Comparison of ENCODE assay signal across 8 cellular contexts in genomic region chr4:170089274-170089742, GRCh38. TPM values are rescaled to one million over a fixed set of nuclear protein-coding genes. Genes with fewer than 3 reads are reported as not detected.
DNase-seq lines count a peak whose midpoint lies in the region; ATAC-seq, FAIRE-seq and TF ChIP-seq lines count a peak whose summit lies in the region.

No MANE protein-coding gene starts in this region.

- H3K9ac ChIP-seq in kidney (ENCODE audit: low read length in 2 of 2) = peak overlapping the region; percentile 16 to 22

- no peak for TF ChIP-seq CTCF in bronchial epithelial cell (IDR thresholded peaks at IDR 0.05; ENCODE audit: insufficient read depth, low read length, severe bottlenecking)
- TF ChIP-seq CTCF in kidney (IDR thresholded peaks at IDR 0.05; ENCODE audit: borderline replicate concordance, extremely low read depth, insufficient read depth) = no peak

- no peaks in the 10 kb centered on the region for H3K9me3 ChIP-seq in kidney (ENCODE audit: control insufficient read depth in 1 of 2, low read length in 2 of 2)

- in situ Hi-C loops in Caki2 (cut with HindIII; ENCODE audit: low pct_unique_long_range_greater_than_20kb, low sequenced_read_pairs) = no loop called here

- intact Hi-C loops in kidney (cut with DNase I) = no loop called here

- peaks cover 6 to 7% of the 10 kb centered on the region in 2 donors for H3K4me1 ChIP-seq in kidney (ENCODE audit: control insufficient read depth in 1 of 2, insufficient read depth in 1 of 2, low read depth in 1 of 2, low read length in 2 of 2)

- DNase-seq in Caki2 (ENCODE audit: low read depth) (peak; percentile 51), HEK293T (ENCODE audit: extremely low spot score) (peak; percentile 50), NCI-H510A treated with DMSO at 0.1 percent for 48 hours (lab: John Stamatoyannopoulos, UW) (peak; percentile 40), bronchial epithelial cell (ENCODE audit: low read depth) (peak; percentile 18), kidney (no peak), GOT3 (lab: John Stamatoyannopoulos, UW) (no peak)
- no peak for DNase-seq in stimulated activated naive B cell treated with anti-CD40 and anti-IgM and Interleukin-4, amounts not matched to agents 10 μg/mL and 1 μg/mL and 100 μg/mL, for 72 hours

- peaks cover 0 to 4% of the 10 kb centered on the region in 2 donors for H3K9me3 Mint-ChIP-seq in stimulated activated naive B cell treated with anti-CD40 and anti-IgM and Interleukin-4, amounts not matched to agents 10 μg/mL and 1 μg/mL and 100 μg/mL, for 72 hours

- FAIRE-seq in bronchial epithelial cell (lab: Jason Lieb, UNC) (no peak), kidney (lab: Jason Lieb, UNC) (no peak)

- H3K4me1 Mint-ChIP-seq in stimulated activated naive B cell treated with anti-CD40 and anti-IgM and Interleukin-4, amounts not matched to agents 10 μg/mL and 1 μg/mL and 100 μg/mL, for 72 hours = peaks cover 11 to 16% of the 10 kb centered on the region in 2 donors

- no peaks in the 10 kb centered on the region for H3K36me3 Mint-ChIP-seq in stimulated activated naive B cell treated with anti-CD40 and anti-IgM and Interleukin-4, amounts not matched to agents 10 μg/mL and 1 μg/mL and 100 μg/mL, for 72 hours

- H3K27me3 Mint-ChIP-seq in stimulated activated naive B cell treated with anti-CD40 and anti-IgM and Interleukin-4, amounts not matched to agents 10 μg/mL and 1 μg/mL and 100 μg/mL, for 72 hours = peaks cover 25 to 40% of the 10 kb centered on the region in 2 donors

- POLR2A ChIA-PET in HEK293T (lab: Yijun Ruan, JAX) = interaction anchor here (0.6 to 1.7 kb wide), 3 partner anchors 13 to 276 kb away, joined by 3 to 5 read pairs (median 3); partner anchors contain the start of gene MFAP3L

- ATAC-seq in stimulated activated naive B cell treated with anti-CD40 and anti-IgM and Interleukin-4, amounts not matched to agents 10 μg/mL and 1 μg/mL and 100 μg/mL, for 72 hours (replicated peaks) = peak; percentile 31 to 44
- no peak for ATAC-seq in GM21526 (IDR thresholded peaks at IDR 0.05; ENCODE audit: low FRiP score, unreplicated experiment)

- H3K27ac ChIP-seq in kidney (ENCODE audit: low read depth in 2 of 2, low read length in 2 of 2) = no peak overlapping the region

- peak overlapping the region; percentile 65 to 81 for H3K4me3 Mint-ChIP-seq in stimulated activated naive B cell treated with anti-CD40 and anti-IgM and Interleukin-4, amounts not matched to agents 10 μg/mL and 1 μg/mL and 100 μg/mL, for 72 hours

- no peak overlapping the region for H3K27ac Mint-ChIP-seq in stimulated activated naive B cell treated with anti-CD40 and anti-IgM and Interleukin-4, amounts not matched to agents 10 μg/mL and 1 μg/mL and 100 μg/mL, for 72 hours

- H3K27me3 ChIP-seq in bronchial epithelial cell (ENCODE audit: control insufficient read depth, insufficient read depth, low read length) = no peaks in the 10 kb centered on the region

- CTCF ChIA-PET in HEK293T (lab: Yijun Ruan, JAX) = interaction anchor here (1.2 to 1.6 kb wide), 2 partner anchors 279 to 298 kb away, joined by 3 to 5 read pairs; no protein-coding TSS in a partner anchor

- H3K4me3 ChIP-seq in bronchial epithelial cell (ENCODE audit: low read depth, low read length) (peak overlapping the region; percentile 50), kidney (ENCODE audit: low read length in 2 of 2) (peak overlapping the region; percentile 80 to 87)

- no peaks in the 10 kb centered on the region for H3K36me3 ChIP-seq in bronchial epithelial cell (ENCODE audit: control insufficient read depth, insufficient read depth, low read length)
- no peaks in the 10 kb centered on the region for H3K36me3 ChIP-seq in kidney (ENCODE audit: control insufficient read depth in 1 of 2, insufficient read depth in 2 of 2, low read length in 2 of 2)

TF ChIP-seq in HEK293T, 16 proteins besides CTCF, POLR2A, EP300 and RAD21:
- TF ChIP-seq FOXM1 (IDR thresholded peaks at IDR 0.05; ENCODE audit: borderline replicate concordance) (no peak), BHLHE40 (IDR thresholded peaks at IDR 0.05; ENCODE audit: borderline replicate concordance) (no peak), PKNOX1 (IDR thresholded peaks at IDR 0.05) (no peak), FOXA1 (IDR thresholded peaks at IDR 0.05) (no peak), NFRKB (IDR thresholded peaks at IDR 0.05) (no peak)

RNA-seq across cellular contexts. Expression of gene AADAT, which starts 0.4 kb away (rescaled TPM):
- 8.0 and 8.9 TPM in 2 replicates for total RNA-seq in Caki2 (2014; rRNA removed; shearing (Covaris generic); ENCODE audit: low replicate concordance)
- total RNA-seq in bronchial epithelial cell = 0.64 and 1.1 TPM in 2 replicates
- total RNA-seq in kidney = 2.6 TPM
- polyA plus RNA-seq in kidney (ENCODE audit: insufficient read depth, low read depth, low replicate concordance) = 4.6 TPM

Comparison
In these comparisons a context has a peak if more than half of its experiments do, and no peak if none do; other contexts are left out.
1. DNase-seq: peak in Caki2 (single experiment), HEK293T (single experiment), NCI-H510A treated with DMSO at 0.1 percent for 48 hours (single experiment) and bronchial epithelial cell (single experiment); none in kidney (single experiment), stimulated activated naive B cell treated with anti-CD40 and anti-IgM and Interleukin-4, amounts not matched to agents 10 μg/mL and 1 μg/mL and 100 μg/mL, for 72 hours (single experiment) and GOT3 (single experiment).